ENCODE assay signal across 8 cellular contexts in the genomic region with DNA sequence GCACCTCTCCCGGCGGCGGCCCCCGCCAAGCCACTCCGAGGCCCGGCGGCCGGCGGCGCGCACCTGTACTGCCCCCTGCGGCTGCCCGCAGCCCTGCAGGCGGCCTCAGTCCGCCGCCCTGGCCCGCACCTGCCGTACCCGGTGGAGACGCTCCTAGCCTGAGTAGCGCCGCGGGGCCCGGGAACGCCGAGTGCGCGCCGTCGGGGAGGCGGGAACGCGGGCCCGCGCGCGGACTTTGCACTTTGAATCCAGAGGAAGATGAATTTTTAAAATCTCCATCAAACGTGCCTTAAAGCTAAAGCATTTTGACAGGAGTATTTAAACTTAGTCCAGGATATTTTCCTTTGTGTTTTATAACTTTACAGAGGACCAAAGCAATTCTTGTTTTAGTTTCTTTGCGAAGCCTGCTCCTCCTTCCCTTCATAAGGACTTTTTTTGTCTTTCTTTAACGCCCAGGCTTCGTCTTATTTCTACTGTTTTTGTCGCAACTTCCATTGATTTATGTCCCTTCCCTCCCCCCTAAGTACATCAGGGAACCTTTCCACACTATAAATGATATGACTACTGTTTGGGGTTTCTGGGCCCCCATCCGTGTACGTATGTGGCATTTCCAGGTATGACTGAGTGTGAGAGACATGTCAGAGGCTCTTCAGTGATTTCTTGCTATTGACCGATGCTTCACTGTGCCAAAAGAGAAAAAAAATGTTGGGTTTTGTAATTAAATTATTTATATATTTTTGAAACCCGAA. TPM values are rescaled to one million over a fixed set of nuclear protein-coding genes. Genes with fewer than 3 reads are reported as not detected.
DNase-seq lines count a peak whose midpoint lies in the region; ATAC-seq and TF ChIP-seq lines count a peak whose summit lies in the region.

No MANE protein-coding gene starts in this region.

- H3K9me3 Mint-ChIP-seq in activated T-helper 17 cell treated with anti-CD3 and anti-CD28 coated beads, Interleukin-2, amount 50 U/mL, for 72 hours = no peaks in the 10 kb centered on the region

- peak overlapping the region; percentile 47 for H3K4me3 Mint-ChIP-seq in activated T-helper 17 cell treated with anti-CD3 and anti-CD28 coated beads, Interleukin-2, amount 50 U/mL, for 72 hours

- peaks cover 13% of the 10 kb centered on the region for H3K4me1 Mint-ChIP-seq in activated T-helper 17 cell treated with anti-CD3 and anti-CD28 coated beads, Interleukin-2, amount 50 U/mL, for 72 hours

- H3K27me3 Mint-ChIP-seq in activated T-helper 17 cell treated with anti-CD3 and anti-CD28 coated beads, Interleukin-2, amount 50 U/mL, for 72 hours = peaks cover 56% of the 10 kb centered on the region

- ATAC-seq in activated T-helper 17 cell treated with anti-CD3 and anti-CD28 coated beads, Interleukin-2, amount 50 U/mL, for 72 hours (replicated peaks) = peak; percentile 63
- no peak for ATAC-seq in HG02852 (IDR thresholded peaks at IDR 0.05; ENCODE audit: unreplicated experiment)

- peaks cover 6% of the 10 kb centered on the region for H3K36me3 Mint-ChIP-seq in activated T-helper 17 cell treated with anti-CD3 and anti-CD28 coated beads, Interleukin-2, amount 50 U/mL, for 72 hours (ENCODE audit: low read depth)

- H3K27ac Mint-ChIP-seq in activated T-helper 17 cell treated with anti-CD3 and anti-CD28 coated beads, Interleukin-2, amount 50 U/mL, for 72 hours = no peak overlapping the region

- DNase-seq in GM20000 (ENCODE audit: low spot score) = peak; percentile 66
- peak; percentile 10 for DNase-seq in kidney glomerular epithelial cell (lab: John Stamatoyannopoulos, UW)
- DNase-seq in NCI-H1092 (lab: John Stamatoyannopoulos, UW) = no peak
- no peak for DNase-seq in NCI-H1417 treated with DMSO at 0.1 percent for 48 hours (lab: John Stamatoyannopoulos, UW)
- DNase-seq in NCI-H345 (lab: John Stamatoyannopoulos, UW) = no peak

- H3K27ac ChIP-seq in 22Rv1 = no peak overlapping the region

- TF ChIP-seq CTCF in 22Rv1 (IDR thresholded peaks at IDR 0.05) (peak; percentile 70), GM20000 (IDR thresholded peaks at IDR 0.05; ENCODE audit: extremely low read depth, missing control alignments) (no peak)

RNA-seq across cellular contexts. Expression of gene FOXQ1, which starts 2.0 kb away (rescaled TPM):
- total RNA-seq in activated T-helper 17 cell treated with anti-CD3 and anti-CD28 coated beads, Interleukin-2, amount 50 U/mL, for 72 hours = not detected

Comparison
In these comparisons a context has a peak if more than half of its experiments do, and no peak if none do; other contexts are left out.
1. DNase-seq: peak in GM20000 (single experiment) and kidney glomerular epithelial cell (single experiment); none in NCI-H1092 (single experiment), NCI-H1417 treated with DMSO at 0.1 percent for 48 hours (single experiment) and NCI-H345 (single experiment).